ENCODE assay signal across 8 cellular contexts in genomic region chr17:74429604-74430384, GRCh38. TPM values are rescaled to one million over a fixed set of nuclear protein-coding genes. Genes with fewer than 3 reads are reported as not detected.
A peak's percentile ranks its signal among the peaks of the same experiment; 100 is the strongest.
DNase-seq lines count a peak whose midpoint lies in the region; ATAC-seq and TF ChIP-seq lines count a peak whose summit lies in the region.

No MANE protein-coding gene starts in this region.

- no peak overlapping the region for H2BK5ac ChIP-seq in mesendoderm (ENCODE audit: low read length)

- H2AFZ ChIP-seq in mammary epithelial cell (ENCODE audit: low read depth, low read length): peak overlapping the region; percentile 80

- no peak overlapping the region for H2AK5ac ChIP-seq in mesendoderm (ENCODE audit: low read length)

- no peak overlapping the region for H4K5ac ChIP-seq in mesendoderm (ENCODE audit: low read length)

- H3K4me1 ChIP-seq in mammary epithelial cell (ENCODE audit: insufficient read depth, low read length): peaks cover 37% of the 10 kb centered on the region
- peaks cover 7% of the 10 kb centered on the region for H3K4me1 ChIP-seq in mesendoderm (ENCODE audit: control insufficient read depth, low read depth, low read length)

- H3K79me2 ChIP-seq in mammary epithelial cell (ENCODE audit: insufficient read depth, low read length): no peaks in the 10 kb centered on the region
- H3K79me2 ChIP-seq in mesendoderm (ENCODE audit: control insufficient read depth, insufficient read depth, low read length): no peaks in the 10 kb centered on the region

- no peaks in the 10 kb centered on the region for H4K20me1 ChIP-seq in mammary epithelial cell (ENCODE audit: insufficient read depth, low read length)

- H2BK15ac ChIP-seq in mesendoderm (replicated peaks; ENCODE audit: low read depth): no peak overlapping the region

- no peak overlapping the region for H2BK120ac ChIP-seq in mesendoderm (ENCODE audit: low read depth, low read length)

- peaks cover 2% of the 10 kb centered on the region for H3K27me3 ChIP-seq in mammary epithelial cell (ENCODE audit: insufficient read depth, low read length)
- no peaks in the 10 kb centered on the region for H3K27me3 ChIP-seq in mesendoderm (ENCODE audit: insufficient read depth, low read length, poor library complexity)

- intact Hi-C loops in Right ventricle myocardium inferior (cut with DNase I) (loop anchor here (5.0 kb wide), 2 partner anchors 47 to 217 kb away; partner anchors contain the start of gene TTYH2), cardiac septum (cut with DNase I) (loop anchor here (2.0 kb wide), 1 partner anchor 25 kb away; no protein-coding TSS in a partner anchor), mammary epithelial cell (cut with micrococcal nuclease) (no loop called here)

- TF ChIP-seq CTCF in mammary epithelial cell (conservative IDR thresholded peaks at IDR 0.05 in 1 of 2, IDR thresholded peaks at IDR 0.05 in 1 of 2; ENCODE audit: extremely low read depth in 1 of 2, insufficient read depth in 1 of 2, low read depth in 1 of 2, low read length in 2 of 2): no peak

- no peak overlapping the region for H3K18ac ChIP-seq in mesendoderm (ENCODE audit: low read length)

- peak overlapping the region; percentile 83 for H3K23ac ChIP-seq in mesendoderm (ENCODE audit: low read length)

- H3K4me3 ChIP-seq in mammary epithelial cell (replicated peaks in 1 of 3; ENCODE audit: insufficient read depth in 1 of 3, low read depth in 2 of 3, low read length in 3 of 3): peak overlapping the region in 1 of 3 experiments; percentile 68
- no peak overlapping the region for H3K4me3 ChIP-seq in mesendoderm (ENCODE audit: low read length)

- peak overlapping the region; percentile 1 for H3K56ac ChIP-seq in mesendoderm (ENCODE audit: low read length)

- H3K27ac ChIP-seq in mammary epithelial cell (ENCODE audit: insufficient read depth, low read depth, low read length): no peak overlapping the region
- H3K27ac ChIP-seq in mesendoderm (ENCODE audit: low read depth, low read length): peak overlapping the region; percentile 80

- H3K79me1 ChIP-seq in mesendoderm (ENCODE audit: low read length): no peaks in the 10 kb centered on the region

- in situ Hi-C loops in mammary epithelial cell (cut with MboI; ENCODE audit: low sequenced_read_pairs in 2 of 2): no loop called here

- WGBS in mammary epithelial cell (ENCODE audit: low coverage, missing lambda C conversion rate): 71% methylated on average over 12 of the region's 19 CpGs
- no CpG with 5 or more reads among the region's 19 CpGs for WGBS in mesendoderm (ENCODE audit: extremely low coverage, insufficient coverage, low lambda C conversion rate)

- DNase-seq in Right ventricle myocardium inferior (ENCODE audit: missing footprints) (peak; percentile 68), cardiac septum (ENCODE audit: low spot score) (no peak), mammary epithelial cell (peak; percentile 25), mesendoderm (peak; percentile 34), NOMO-1 (lab: John Stamatoyannopoulos, UW; ENCODE audit: unreplicated experiment in 2 of 2) (no peak), SW 1271 (lab: John Stamatoyannopoulos, UW) (no peak), NCI-H748 (lab: John Stamatoyannopoulos, UW; ENCODE audit: unreplicated experiment) (no peak), HuH-7.5 (ENCODE audit: low spot score) (no peak)

- H3K4me2 ChIP-seq in mammary epithelial cell (ENCODE audit: insufficient read depth, low read depth, low read length): peak overlapping the region; percentile 92
- peak overlapping the region; percentile 95 for H3K4me2 ChIP-seq in mesendoderm (ENCODE audit: low read length)

- no peaks in the 10 kb centered on the region for H3K36me3 ChIP-seq in mammary epithelial cell (ENCODE audit: insufficient read depth, low read length)
- no peaks in the 10 kb centered on the region for H3K36me3 ChIP-seq in mesendoderm (ENCODE audit: control insufficient read depth, insufficient read depth, low read length)

- H3K4ac ChIP-seq in mesendoderm (ENCODE audit: low read depth, low read length): no peak overlapping the region

- ATAC-seq in Right ventricle myocardium inferior: peak; percentile 41

- H3K9ac ChIP-seq in mammary epithelial cell (ENCODE audit: insufficient read depth, low read length) (no peak overlapping the region), mesendoderm (ENCODE audit: low read length) (peak overlapping the region; percentile 62)

- no peaks in the 10 kb centered on the region for H3K9me3 ChIP-seq in mammary epithelial cell (replicated peaks; ENCODE audit: insufficient read depth, low read length)

- dilution Hi-C loops in mammary epithelial cell (cut with HindIII; ENCODE audit: low sequenced_read_pairs): loop anchor here (5.0 kb wide), 1 partner anchor 82 kb away; no protein-coding TSS in a partner anchor

- CTCF ChIA-PET in mammary epithelial cell (lab: Charles Lee; ENCODE audit: low non-redundant PET): no interaction called here

- H4K8ac ChIP-seq in mesendoderm (ENCODE audit: low read depth, low read length): no peak overlapping the region

- no TSS peak for BruUV-seq in mammary epithelial cell (replicated peaks; lab: Mats Ljungman, UMichigan)

RNA-seq across cellular contexts. Expression of gene GPRC5C, which starts 2.1 kb away (rescaled TPM):
- total RNA-seq in Right ventricle myocardium inferior (37.2 TPM), cardiac septum (31.7 TPM), mammary epithelial cell (10 to 100 TPM; 10.5 to 35.0 TPM)
- polyA plus RNA-seq in mammary epithelial cell: 9.2 TPM
- polyA minus RNA-seq in mammary epithelial cell: 8.0 TPM
- polyA plus RNA-seq in mesendoderm (2013, experiment 1 of 2): 3.7 TPM
- 4.0 TPM for polyA plus RNA-seq in mesendoderm (2013, experiment 2 of 2)

RNA-seq across cellular contexts. Expression of gene CD300A, which starts 36.6 kb away (rescaled TPM):
- total RNA-seq in Right ventricle myocardium inferior (2.4 TPM), cardiac septum (2.6 TPM), mammary epithelial cell (not detected)
- polyA plus RNA-seq in mammary epithelial cell: not detected
- not detected for polyA minus RNA-seq in mammary epithelial cell
- polyA plus RNA-seq in mesendoderm (2013, experiment 1 of 2): 0.03 TPM
- 0.03 TPM for polyA plus RNA-seq in mesendoderm (2013, experiment 2 of 2)

Comparison
In these comparisons a context has a peak if more than half of its experiments do, and no peak if none do; other contexts are left out.
1. DNase-seq: peak in Right ventricle myocardium inferior (single experiment), mammary epithelial cell (single experiment) and mesendoderm (single experiment); none in cardiac septum (single experiment), NOMO-1 (0 of 2), SW 1271 (0 of 2), NCI-H748 (single experiment) and HuH-7.5 (single experiment).